ENCODE assay signal across 1 cellular context in genomic region chr14:20564501-20564997, GRCh38.
TF ChIP-seq lines count a peak whose summit lies in the region.

No MANE protein-coding gene starts in this region.

TF ChIP-seq in HepG2, 621 proteins besides CTCF, POLR2A, EP300 and RAD21:
- no peak for TF ChIP-seq ZNF530 (CRISPR knock-in tag; IDR thresholded peaks at IDR 0.05; ENCODE audit: low read depth)
- TF ChIP-seq PRDM15 (CRISPR knock-in tag; IDR thresholded peaks at IDR 0.05), result 0 out of 2 replicates have a peak, but pooled peaks have one; percentile 61
TF ChIP-seq in HepG2: peak in this region for 1.
